9 cellular contexts compared by ENCODE assay signal in genomic region chr10:124152781-124153600, GRCh38. TPM values are rescaled to one million over a fixed set of nuclear protein-coding genes. Genes with fewer than 3 reads are reported as not detected.
DNase-seq lines count a peak whose midpoint lies in the region; ATAC-seq, FAIRE-seq and TF ChIP-seq lines count a peak whose summit lies in the region.
"Had no signal": no experiment of that assay in that cellular context is flagged by ENCODE, and none has a peak within 500 bp of the region (broad histone marks: within the 10 kb centered on the region; RNA-seq: fewer than 3 reads in every experiment).

No MANE protein-coding gene starts in this region.

- no peak; the same call in 1 of the 2 replicates for TF ChIP-seq POLR2A in A549 (IDR thresholded peaks at IDR 0.05; ENCODE audit: low read length)

- peak in 1 of 2 experiments; percentile 10; a peak in 1 of 5 replicates for TF ChIP-seq RAD21 in A549 (conservative IDR thresholded peaks at IDR 0.05 in 1 of 2, IDR thresholded peaks at IDR 0.05 in 1 of 2)

- POLR2A ChIA-PET in A549 (lab: Yijun Ruan, JAX) = interaction anchor here (1.2 to 2.6 kb wide), 6 partner anchors 27 to 158 kb away, joined by 6 to 30 read pairs (median 11); partner anchors contain the start of gene CHST15

- peak overlapping the region; percentile 17; the same call in 2 of the 3 replicates for H3K4me3 ChIP-seq in A549

- no peak overlapping the region for H3K4me3 Mint-ChIP-seq in activated T-cell treated with anti-CD3 and anti-CD28 coated beads, Interleukin-2, amount 50 U/mL, for 72 hours
- no peak overlapping the region for H3K4me3 Mint-ChIP-seq in osteocyte (ENCODE audit: unreplicated experiment)
- H3K4me3 Mint-ChIP-seq: nephron had no signal

- peaks cover 5 to 7% of the 10 kb centered on the region in 2 donors for H3K9me3 Mint-ChIP-seq in activated T-cell treated with anti-CD3 and anti-CD28 coated beads, Interleukin-2, amount 50 U/mL, for 72 hours
- peaks cover 6% of the 10 kb centered on the region for H3K9me3 Mint-ChIP-seq in osteocyte (ENCODE audit: unreplicated experiment)

- TF ChIP-seq EP300 in A549 (IDR thresholded peaks at IDR 0.05) = peak in 1 of 2 experiments; percentile 54; a peak in 1 of 5 replicates

- 21% methylated on average over 18 of the region's 25 CpGs for WGBS in A549 (ENCODE audit: missing lambda C conversion rate)

- H3K27me3 Mint-ChIP-seq in activated T-cell treated with anti-CD3 and anti-CD28 coated beads, Interleukin-2, amount 50 U/mL, for 72 hours (ENCODE audit: low read depth) = peaks cover 19% of the 10 kb centered on the region
- H3K27me3 Mint-ChIP-seq in osteocyte (ENCODE audit: unreplicated experiment) = no peaks in the 10 kb centered on the region

- peaks cover 0 to 1% of the 10 kb centered on the region in 2 donors for H3K36me3 Mint-ChIP-seq in activated T-cell treated with anti-CD3 and anti-CD28 coated beads, Interleukin-2, amount 50 U/mL, for 72 hours (ENCODE audit: insufficient read depth in 2 of 2)
- H3K36me3 Mint-ChIP-seq in osteocyte (ENCODE audit: unreplicated experiment) = no peaks in the 10 kb centered on the region

- FAIRE-seq in A549 (lab: Jason Lieb, UNC) = no peak

- TF ChIP-seq CTCF in A549 (IDR thresholded peaks at IDR 0.05) = no peak
- TF ChIP-seq CTCF in osteocyte (IDR thresholded peaks at IDR 0.05) = no peak

- no peak overlapping the region for H3K27ac Mint-ChIP-seq in activated T-cell treated with anti-CD3 and anti-CD28 coated beads, Interleukin-2, amount 50 U/mL, for 72 hours
- H3K27ac Mint-ChIP-seq in osteocyte (ENCODE audit: unreplicated experiment) = no peak overlapping the region
- H3K27ac Mint-ChIP-seq: nephron had no signal

- no peaks in the 10 kb centered on the region for H3K9me3 ChIP-seq in A549

- CTCF ChIA-PET in A549 (lab: Yijun Ruan, JAX) = interaction anchor here (0.7 to 2.3 kb wide), 12 partner anchors 13 to 260 kb away, joined by 3 to 12 read pairs (median 4); partner anchors contain the start of gene CHST15

- peaks cover 36% of the 10 kb centered on the region for H3K4me1 ChIP-seq in A549

- ATAC-seq in A549 (peak; percentile 83 to 90), GM18873 (IDR thresholded peaks at IDR 0.05; ENCODE audit: low FRiP score, unreplicated experiment) (peak; percentile 73), HG03159 (IDR thresholded peaks at IDR 0.05; ENCODE audit: unreplicated experiment) (peak; percentile 46)
- peak; percentile 77 to 89 for ATAC-seq in activated T-cell treated with anti-CD3 and anti-CD28 coated beads, Interleukin-2, amount 50 U/mL, for 72 hours (replicated peaks in 1 of 2)

- H3K27ac ChIP-seq in A549 = peak overlapping the region; percentile 95 to 97

- H3K4me2 ChIP-seq in A549 = peak overlapping the region; percentile 88

- peaks cover 8% of the 10 kb centered on the region for H3K4me1 Mint-ChIP-seq in activated T-cell treated with anti-CD3 and anti-CD28 coated beads, Interleukin-2, amount 50 U/mL, for 72 hours (ENCODE audit: low read depth)
- H3K4me1 Mint-ChIP-seq in osteocyte (ENCODE audit: unreplicated experiment) = peaks cover 41% of the 10 kb centered on the region

- DNase-seq in A549 (ENCODE audit: low read depth in 1 of 2, low spot score in 1 of 2) = peak; percentile 89 to 97
- DNase-seq in NCI-H510A treated with DMSO at 0.1 percent for 48 hours (lab: John Stamatoyannopoulos, UW) = peak; percentile 91
- peak; percentile 36 to 38 for DNase-seq in activated T-cell treated with anti-CD3 and anti-CD28 coated beads, Interleukin-2, amount 50 U/mL, for 72 hours
- DNase-seq in glomerular endothelial cell (ENCODE audit: extremely low read depth, low read depth, low spot score) = peak; percentile 69
- peak; percentile 73 for DNase-seq in pulmonary artery endothelial cell (ENCODE audit: low read depth, low spot score)
- no peak for DNase-seq in osteocyte (ENCODE audit: extremely low spot score, unreplicated experiment)

TF ChIP-seq in A549, 52 proteins besides CTCF, POLR2A, EP300 and RAD21 (continues in another document):
- no peak for TF ChIP-seq TP53 (CRISPR knock-in tag; IDR thresholded peaks at IDR 0.05)
- TF ChIP-seq USF2 (IDR thresholded peaks at IDR 0.05) = no peak; the same call in 1 of the 2 replicates
- TF ChIP-seq HMGXB4 (CRISPR knock-in tag; IDR thresholded peaks at IDR 0.05; ENCODE audit: borderline replicate concordance) = no peak
- no peak for TF ChIP-seq BHLHE40 (IDR thresholded peaks at IDR 0.05; ENCODE audit: low read depth, low read length)
- TF ChIP-seq CEBPB (IDR thresholded peaks at IDR 0.05) = no peak
- no peak for TF ChIP-seq SMC3 (IDR thresholded peaks at IDR 0.05)
- no peak for TF ChIP-seq PHF8 (IDR thresholded peaks at IDR 0.05; ENCODE audit: borderline replicate concordance, low read depth)
- no peak for TF ChIP-seq ZC3H11A (IDR thresholded peaks at IDR 0.05)
- TF ChIP-seq ZNF302 (CRISPR knock-in tag; IDR thresholded peaks at IDR 0.05) = no peak
- peak; percentile 35; the same call in 1 of the 2 replicates for TF ChIP-seq FOSL2 (IDR thresholded peaks at IDR 0.05)
- TF ChIP-seq FOSL2 (CRISPR knock-in tag; IDR thresholded peaks at IDR 0.05) = peak; percentile 80
- TF ChIP-seq CHD2 (IDR thresholded peaks at IDR 0.05; ENCODE audit: low read length, partially characterized antibody) = no peak
- TF ChIP-seq MAFK (IDR thresholded peaks at IDR 0.05; ENCODE audit: partially characterized antibody) = peak; percentile 92
- TF ChIP-seq ELK1 (IDR thresholded peaks at IDR 0.05; ENCODE audit: low read depth, low read length) = no peak
- no peak for TF ChIP-seq NR3C1 (IDR thresholded peaks at IDR 0.05)
- 0 out of 2 replicates have a peak, but pooled peaks have one; percentile 42 for TF ChIP-seq E2F6 (IDR thresholded peaks at IDR 0.05; ENCODE audit: borderline replicate concordance, low read depth)
- TF ChIP-seq HOXB5 (CRISPR knock-in tag; IDR thresholded peaks at IDR 0.05) = peak; percentile 81
- TF ChIP-seq ZSCAN20 (CRISPR knock-in tag; IDR thresholded peaks at IDR 0.05) = no peak
- TF ChIP-seq JUN (IDR thresholded peaks at IDR 0.05) = peak; percentile 55 to 62; a peak in 3 of 5 replicates
- no peak for TF ChIP-seq CBX8 (IDR thresholded peaks at IDR 0.05)
- TF ChIP-seq CBX2 (IDR thresholded peaks at IDR 0.05; ENCODE audit: borderline replicate concordance, low read depth) = no peak
- TF ChIP-seq NPAS2 (CRISPR knock-in tag; IDR thresholded peaks at IDR 0.05; ENCODE audit: borderline replicate concordance) = 0 out of 2 replicates have a peak, but pooled peaks have one; percentile 39
- no peak for TF ChIP-seq RARB (CRISPR knock-in tag; IDR thresholded peaks at IDR 0.05)
- TF ChIP-seq MAX (IDR thresholded peaks at IDR 0.05) = no peak; the same call in none of the 2 replicates
- no peak for TF ChIP-seq ESRRA (IDR thresholded peaks at IDR 0.05; ENCODE audit: borderline replicate concordance, low read length)

RNA-seq across cellular contexts. Expression of gene CHST15, which starts 59.6 kb away (rescaled TPM):
- polyA plus RNA-seq in A549 (2011; rRNA removed) (10.3 and 10.4 TPM in 2 replicates), A549 (2017; fragmentation: RNase III; extraction: RNeasy Plus Mini Kit Qiagen cat#74134 plus additional on column Dnase treatment) (5.1 to 5.8 TPM (median 5.6 TPM) in 3 replicates)
- polyA plus RNA-seq in A549 (2012; cell fraction: cytosol; rRNA removed) = 2.5 and 3.2 TPM in 2 replicates
- polyA plus RNA-seq in A549 (2012; cell fraction: nucleus; rRNA removed) = 3.5 and 4.5 TPM in 2 replicates
- polyA minus RNA-seq in A549 (2011; rRNA and poly(A)+ RNA removed) = 12.5 and 12.6 TPM in 2 replicates
- total RNA-seq in activated T-cell treated with anti-CD3 and anti-CD28 coated beads, Interleukin-2, amount 50 U/mL, for 72 hours = 1 to 10 TPM in 1 of 2 donors, under 1 TPM in 1; 0.38 to 2.4 TPM
- total RNA-seq in glomerular endothelial cell (68.1 and 76.9 TPM in 2 replicates), pulmonary artery endothelial cell (29.0 and 36.3 TPM in 2 replicates), osteocyte (66.3 and 73.6 TPM in 2 replicates)
